9 cellular contexts compared by ENCODE assay signal in genomic region chr15:55277116-55277564, GRCh38. TPM values are rescaled to one million over a fixed set of nuclear protein-coding genes. Genes with fewer than 3 reads are reported as not detected.
DNase-seq lines count a peak whose midpoint lies in the region; ATAC-seq and TF ChIP-seq lines count a peak whose summit lies in the region.
"Had no signal": no experiment of that assay in that cellular context is flagged by ENCODE, and none has a peak within 500 bp of the region (broad histone marks: within the 10 kb centered on the region; RNA-seq: fewer than 3 reads in every experiment).

No MANE protein-coding gene starts in this region.

- H3K4me1 ChIP-seq in sigmoid colon = peaks cover 0 to 22% (median 10%) of the 10 kb centered on the region in 4 donors
- H3K4me1 ChIP-seq in PC-9 (replicated peaks; ENCODE audit: insufficient read depth) = peaks cover 26% of the 10 kb centered on the region

- H4K20me1 ChIP-seq in PC-9 (ENCODE audit: insufficient read depth) = no peaks in the 10 kb centered on the region

- peak; percentile 57 for DNase-seq in T-helper 22 cell (ENCODE audit: low read depth)
- peak; percentile 60 for DNase-seq in iris pigment epithelial cell (ENCODE audit: low read depth)
- DNase-seq in occipital lobe (lab: John Stamatoyannopoulos, UW) = no peak
- no peak for DNase-seq in sigmoid colon
- no peak for DNase-seq in NCI-H1105 treated with DMSO at 0.1 percent for 48 hours (lab: John Stamatoyannopoulos, UW)
- DNase-seq in PC-9 = no peak

- POLR2A ChIA-PET in PC-9 (lab: Charles Lee; ENCODE audit: unreplicated experiment) = no interaction called here

- CTCF ChIA-PET in PC-9 (lab: Charles Lee) = no interaction called here

- H3F3A ChIP-seq in PC-9 (ENCODE audit: insufficient read depth, low read depth) = peaks cover 23% of the 10 kb centered on the region

- H3K9me3 ChIP-seq in sigmoid colon = no peaks in the 10 kb centered on the region
- no peaks in the 10 kb centered on the region for H3K9me3 ChIP-seq in PC-9 (ENCODE audit: insufficient read depth, low read depth)

- no TSS peak for BruUV-seq in PC-9 (replicated peaks; lab: Mats Ljungman, UMichigan)

- no peaks in the 10 kb centered on the region for H3K36me3 ChIP-seq in sigmoid colon
- H3K36me3 ChIP-seq in PC-9 (ENCODE audit: low read depth) = no peaks in the 10 kb centered on the region

- H3K27ac ChIP-seq in sigmoid colon (no peak overlapping the region), PC-9 (no peak overlapping the region)
- H3K27ac ChIP-seq: SK-N-MC had no signal

- H3K9me2 ChIP-seq in PC-9 (ENCODE audit: insufficient read depth) = no peaks in the 10 kb centered on the region

- no peak for TF ChIP-seq EP300 in sigmoid colon (IDR thresholded peaks at IDR 0.05)

- H3K4me2 ChIP-seq in PC-9 = no peak overlapping the region

- no peak overlapping the region for H2AFZ ChIP-seq in PC-9

- ATAC-seq in GM19035 (IDR thresholded peaks at IDR 0.05; ENCODE audit: unreplicated experiment) = peak; percentile 49
- peak; percentile 43 for ATAC-seq in HG03060 (IDR thresholded peaks at IDR 0.05; ENCODE audit: low read depth, unreplicated experiment)

- no peaks in the 10 kb centered on the region for H3K79me2 ChIP-seq in PC-9 (ENCODE audit: low read depth)

- TF ChIP-seq CTCF in sigmoid colon (IDR thresholded peaks at IDR 0.05) (no peak), PC-9 (conservative IDR thresholded peaks at IDR 0.05) (no peak)

- H3K27me3 ChIP-seq in sigmoid colon (no peaks in the 10 kb centered on the region), PC-9 (ENCODE audit: insufficient read depth, low read depth) (no peaks in the 10 kb centered on the region)

- WGBS in sigmoid colon, 2 donors = 34 to 54% methylated on average over 7 of the region's 7 CpGs

- TF ChIP-seq POLR2A in sigmoid colon (IDR thresholded peaks at IDR 0.05) = no peak

- intact Hi-C loops in sigmoid colon (cut with DNase I) = no loop called here
- intact Hi-C loops in PC-9 (cut with micrococcal nuclease; ENCODE audit: unreplicated experiment) = no loop called here

- H3K4me3 ChIP-seq in sigmoid colon (no peak overlapping the region), PC-9 (no peak overlapping the region)
- H3K4me3 ChIP-seq: SK-N-MC had no signal

RNA-seq across cellular contexts. Expression of gene RAB27A, which starts 12.5 kb away (rescaled TPM):
- total RNA-seq in occipital lobe = 7.6 TPM
- 10 to 100 TPM; 13.0 to 27.7 (median 16.6) TPM for total RNA-seq in sigmoid colon
- polyA plus RNA-seq in sigmoid colon = 100 to 1,000 TPM in 2 of 3 donors, 10 to 100 TPM in 1; 42.7 to 194 (median 180) TPM
- total RNA-seq in PC-9 (2021) = 11.3 and 12.3 TPM in 2 replicates

RNA-seq across cellular contexts. Expression of gene PIGBOS1, which starts 41.8 kb away (rescaled TPM):
- total RNA-seq in occipital lobe (6.4 TPM), sigmoid colon (10 to 100 TPM in 3 of 4 donors, 1 to 10 TPM in 1; 9.2 to 19.6 (median 16.4) TPM), PC-9 (2021) (9.9 and 10.8 TPM in 2 replicates)
- 10 to 100 TPM; 19.1 to 33.8 (median 29.4) TPM for polyA plus RNA-seq in sigmoid colon

RNA-seq across cellular contexts. Expression of gene PIGB, which starts 41.9 kb away (rescaled TPM):
- total RNA-seq in occipital lobe (6.9 TPM), sigmoid colon (10 to 100 TPM in 1 of 4 donors, 1 to 10 TPM in 3; 5.3 to 13.6 (median 7.7) TPM), PC-9 (2021) (12.2 and 17.1 TPM in 2 replicates)
- 10 to 100 TPM in 1 of 3 donors, 1 to 10 TPM in 2; 3.9 to 11.3 (median 5.4) TPM for polyA plus RNA-seq in sigmoid colon

Comparison
In these comparisons a context has a peak if more than half of its experiments do, and no peak if none do; other contexts are left out.
1. DNase-seq: peak in T-helper 22 cell (single experiment) and iris pigment epithelial cell (single experiment); none in occipital lobe (single experiment), sigmoid colon (single experiment), NCI-H1105 treated with DMSO at 0.1 percent for 48 hours (single experiment) and PC-9 (0 of 2).